1 cellular context compared by ENCODE assay signal in genomic region chr3:4742359-4742758, GRCh38.
TF ChIP-seq lines count a peak whose summit lies in the region.

No MANE protein-coding gene starts in this region.

TF ChIP-seq in A549, 52 proteins besides CTCF, POLR2A, EP300 and RAD21 (continued from another document):
- TF ChIP-seq EHF (CRISPR knock-in tag; IDR thresholded peaks at IDR 0.05) (no peak), FOSL2 (IDR thresholded peaks at IDR 0.05) (no peak), FOSL2 (CRISPR knock-in tag; IDR thresholded peaks at IDR 0.05) (no peak), RFX5 (IDR thresholded peaks at IDR 0.05) (no peak), PHF8 (IDR thresholded peaks at IDR 0.05; ENCODE audit: borderline replicate concordance, low read depth) (no peak), MAX (IDR thresholded peaks at IDR 0.05) (no peak), GATA3 (IDR thresholded peaks at IDR 0.05; ENCODE audit: borderline replicate concordance) (no peak)
